ENCODE assay signal across 13 cellular contexts in genomic region chr10:47253651-47254375, GRCh38. TPM values are rescaled to one million over a fixed set of nuclear protein-coding genes. Genes with fewer than 3 reads are reported as not detected.
DNase-seq lines count a peak whose midpoint lies in the region; ATAC-seq and TF ChIP-seq lines count a peak whose summit lies in the region.
"Had no signal": no experiment of that assay in that cellular context is flagged by ENCODE, and none has a peak within 500 bp of the region (broad histone marks: within the 10 kb centered on the region; RNA-seq: fewer than 3 reads in every experiment).

No MANE protein-coding gene starts in this region.

- TF ChIP-seq CTCF in CD14-positive monocyte (IDR thresholded peaks at IDR 0.05) = no peak
- TF ChIP-seq CTCF in Panc1 (IDR thresholded peaks at IDR 0.05) = no peak
- TF ChIP-seq CTCF in cardiac muscle cell (IDR thresholded peaks at IDR 0.05; ENCODE audit: low read depth, low read length) = no peak

- CTCF ChIA-PET in Panc1 (lab: Charles Lee) = no interaction called here

- H3K36me3 Mint-ChIP-seq in CD14-positive monocyte = peaks cover 7 to 10% of the 10 kb centered on the region in 2 donors
- no peaks in the 10 kb centered on the region for H3K36me3 Mint-ChIP-seq in stimulated activated effector memory CD8-positive, alpha-beta T cell treated with anti-CD3 and anti-CD28 coated beads, Interleukin-12 subunit alpha, Interleukin-12 subunit beta, amount 100 ng/mL, for 72 hours
- H3K36me3 Mint-ChIP-seq: memory B cell had no signal

- H3K4me3 ChIP-seq in Panc1 (ENCODE audit: low read depth in 2 of 2, low read length in 2 of 2) = no peak overlapping the region
- H3K4me3 ChIP-seq in cardiac muscle cell = no peak overlapping the region

- ATAC-seq in Panc1 (peak; percentile 26; the same call in 1 of the 2 replicates), GM18873 (IDR thresholded peaks at IDR 0.05; ENCODE audit: low FRiP score, unreplicated experiment) (no peak), GM18517 (IDR thresholded peaks at IDR 0.05; ENCODE audit: unreplicated experiment) (no peak)
- ATAC-seq in stimulated activated effector memory CD8-positive, alpha-beta T cell treated with anti-CD3 and anti-CD28 coated beads, Interleukin-12 subunit alpha, Interleukin-12 subunit beta, amount 100 ng/mL, for 72 hours = no peak

- H3K27ac Mint-ChIP-seq in CD14-positive monocyte = peak overlapping the region in 6 of 7 donors; percentile 30 to 76 (median 57)
- H3K27ac Mint-ChIP-seq in stimulated activated effector memory CD8-positive, alpha-beta T cell treated with anti-CD3 and anti-CD28 coated beads, Interleukin-12 subunit alpha, Interleukin-12 subunit beta, amount 100 ng/mL, for 72 hours = no peak overlapping the region
- H3K27ac Mint-ChIP-seq: activated T-cell treated with anti-CD3 and anti-CD28 coated beads, Interleukin-2, amount 50 U/mL, for 24 hours; memory B cell had no signal

- H3K9me3 ChIP-seq in Panc1 (ENCODE audit: control insufficient read depth, insufficient read depth, low read depth, low read length) (no peaks in the 10 kb centered on the region), cardiac muscle cell (ENCODE audit: low read depth) (no peaks in the 10 kb centered on the region)

- peaks cover 12% of the 10 kb centered on the region; the same call in 1 of the 2 replicates for H3K27me3 ChIP-seq in Panc1 (ENCODE audit: control insufficient read depth, insufficient read depth, low read length)
- no peaks in the 10 kb centered on the region for H3K27me3 ChIP-seq in cardiac muscle cell

- in situ Hi-C loops in Panc1 (cut with HindIII; ENCODE audit: low pct_unique_long_range_greater_than_20kb, low sequenced_read_pairs) (no loop called here), G401 (cut with HindIII; ENCODE audit: low sequenced_read_pairs) (no loop called here)

- H3K4me3 Mint-ChIP-seq in CD14-positive monocyte = peak overlapping the region in 1 of 2 donors; percentile 7
- H3K4me3 Mint-ChIP-seq in stimulated activated effector memory CD8-positive, alpha-beta T cell treated with anti-CD3 and anti-CD28 coated beads, Interleukin-12 subunit alpha, Interleukin-12 subunit beta, amount 100 ng/mL, for 72 hours = no peak overlapping the region
- H3K4me3 Mint-ChIP-seq: activated T-cell treated with anti-CD3 and anti-CD28 coated beads, Interleukin-2, amount 50 U/mL, for 24 hours; memory B cell had no signal

- intact Hi-C loops in CD14-positive monocyte (cut with micrococcal nuclease) = no loop called here
- intact Hi-C loops in Panc1 (cut with micrococcal nuclease; ENCODE audit: unreplicated experiment) = no loop called here

- peaks cover 0 to 8% (median 5%) of the 10 kb centered on the region in 7 donors for H3K9me3 Mint-ChIP-seq in CD14-positive monocyte
- no peaks in the 10 kb centered on the region for H3K9me3 Mint-ChIP-seq in stimulated activated effector memory CD8-positive, alpha-beta T cell treated with anti-CD3 and anti-CD28 coated beads, Interleukin-12 subunit alpha, Interleukin-12 subunit beta, amount 100 ng/mL, for 72 hours
- H3K9me3 Mint-ChIP-seq: memory B cell had no signal

- POLR2A ChIA-PET in Panc1 (lab: Charles Lee) = no interaction called here

- no peak for DNase-seq in CD14-positive monocyte (ENCODE audit: low spot score)
- no peak for DNase-seq in Panc1 (ENCODE audit: low read depth, low spot score)
- peak; percentile 28 to 48 for DNase-seq in cardiac muscle cell (ENCODE audit: low read depth in 1 of 2, low spot score in 1 of 2)
- peak; percentile 17 for DNase-seq in pons (ENCODE audit: low spot score)
- no peak for DNase-seq in stimulated activated effector memory CD8-positive, alpha-beta T cell treated with anti-CD3 and anti-CD28 coated beads, Interleukin-12 subunit alpha, Interleukin-12 subunit beta, amount 100 ng/mL, for 72 hours (ENCODE audit: low spot score in 2 of 2)
- DNase-seq in G401 (ENCODE audit: low spot score) = no peak
- DNase-seq: activated T-cell treated with anti-CD3 and anti-CD28 coated beads, Interleukin-2, amount 50 U/mL, for 24 hours; foreskin melanocyte; NCI-H2029; T1000 had no signal

- H3K36me3 ChIP-seq in Panc1 (ENCODE audit: control insufficient read depth, insufficient read depth, low read length) = no peaks in the 10 kb centered on the region
- no peaks in the 10 kb centered on the region for H3K36me3 ChIP-seq in cardiac muscle cell

- BruUV-seq in Panc1 (replicated peaks; lab: Mats Ljungman, UMichigan) = no TSS peak

- H3K27me3 Mint-ChIP-seq in CD14-positive monocyte (ENCODE audit: low read depth in 3 of 3) = peaks cover 10 to 13% (median 13%) of the 10 kb centered on the region in 3 donors
- H3K27me3 Mint-ChIP-seq: activated T-cell treated with anti-CD3 and anti-CD28 coated beads, Interleukin-2, amount 50 U/mL, for 24 hours; memory B cell had no signal

- peaks cover 51% of the 10 kb centered on the region for H3K4me1 Mint-ChIP-seq in CD14-positive monocyte
- peaks cover 10% of the 10 kb centered on the region for H3K4me1 Mint-ChIP-seq in stimulated activated effector memory CD8-positive, alpha-beta T cell treated with anti-CD3 and anti-CD28 coated beads, Interleukin-12 subunit alpha, Interleukin-12 subunit beta, amount 100 ng/mL, for 72 hours

- H3K27ac ChIP-seq in Panc1 (ENCODE audit: low read length) = no peak overlapping the region
- H3K27ac ChIP-seq in cardiac muscle cell = no peak overlapping the region

- H3K4me1 ChIP-seq in Panc1 (ENCODE audit: control insufficient read depth, insufficient read depth, low read length) = no peaks in the 10 kb centered on the region
- H3K4me1 ChIP-seq in cardiac muscle cell (ENCODE audit: low read depth) = no peaks in the 10 kb centered on the region

RNA-seq across cellular contexts. Expression of gene GDF10, which starts 46.2 kb away (rescaled TPM):
- polyA plus RNA-seq in CD14-positive monocyte (not detected), cardiac muscle cell (3.2 and 3.8 TPM in 2 replicates)
- total RNA-seq in Panc1 (2021; ENCODE audit: unreplicated experiment) (1.2 TPM), cardiac muscle cell (3.2 and 4.0 TPM in 2 replicates)
- polyA plus RNA-seq in Panc1 (2012; ENCODE audit: insufficient read length) = 0.74 TPM
- not detected in 2 replicates for total RNA-seq in G401 (2014; rRNA removed; shearing (Covaris generic))

Comparison
In these comparisons a context has a peak if more than half of its experiments do, and no peak if none do; other contexts are left out.
1. DNase-seq: peak in cardiac muscle cell (2 of 2) and pons (single experiment); none in CD14-positive monocyte (single experiment), Panc1 (single experiment), stimulated activated effector memory CD8-positive, alpha-beta T cell treated with anti-CD3 and anti-CD28 coated beads, Interleukin-12 subunit alpha, Interleukin-12 subunit beta, amount 100 ng/mL, for 72 hours (0 of 2) and G401 (single experiment).